ENCODE assay signal across 8 cellular contexts in genomic region chr9:98795295-98795955, GRCh38. TPM values are rescaled to one million over a fixed set of nuclear protein-coding genes. Genes with fewer than 3 reads are reported as not detected.
DNase-seq lines count a peak whose midpoint lies in the region; ATAC-seq and TF ChIP-seq lines count a peak whose summit lies in the region.

No MANE protein-coding gene starts in this region.

- H3K9me3 ChIP-seq in H9 (ENCODE audit: control insufficient read depth, low read depth, low read length) (no peaks in the 10 kb centered on the region), skeletal muscle satellite cell (replicated peaks; ENCODE audit: low read length) (no peaks in the 10 kb centered on the region)

- ATAC-seq in activated B cell treated with CpG ODN at 0.5 μM for 24 hours (ENCODE audit: low read depth) (no peak), HG03159 (IDR thresholded peaks at IDR 0.05; ENCODE audit: unreplicated experiment) (no peak), GM21825 (IDR thresholded peaks at IDR 0.05; ENCODE audit: unreplicated experiment) (no peak)

- no peak overlapping the region for H2AK5ac ChIP-seq in H9 (ENCODE audit: insufficient read length, low read length)

- no peak overlapping the region for H4K8ac ChIP-seq in H9 (replicated peaks; ENCODE audit: insufficient read length, low read depth, low read length)

- WGBS in H9 (ENCODE audit: extremely low coverage, insufficient read length, low lambda C conversion rate): no CpG with 5 or more reads among the region's 12 CpGs

- H3K27me3 Mint-ChIP-seq in H9 (ENCODE audit: low read depth) (peaks cover 15% of the 10 kb centered on the region), activated B cell treated with CpG ODN at 0.5 μM for 24 hours (peaks cover 1% of the 10 kb centered on the region), glutamatergic neuron (ENCODE audit: unreplicated experiment) (peaks cover 6% of the 10 kb centered on the region)

- POLR2A ChIA-PET in activated B cell treated with CpG ODN at 0.5 μM for 24 hours (lab: Charles Lee): no interaction called here

- no peak overlapping the region for H2BK120ac ChIP-seq in H9 (ENCODE audit: low read depth, low read length, poor library complexity, severe bottlenecking)

- intact Hi-C loops in activated B cell treated with CpG ODN at 0.5 μM for 24 hours (cut with micrococcal nuclease): loop anchor here (5.0 to 10.0 kb wide), 5 partner anchors 603 to 1383 kb away; partner anchors contain the start of genes CORO2A, NCBP1, TDRD7 and TRIM14

- H3K9me3 Mint-ChIP-seq in H9 (peaks cover 9 to 13% of the 10 kb centered on the region in 2 experiments), activated B cell treated with CpG ODN at 0.5 μM for 24 hours (peaks cover 5% of the 10 kb centered on the region), glutamatergic neuron (ENCODE audit: unreplicated experiment) (peaks cover 5% of the 10 kb centered on the region)

- peaks cover 4% of the 10 kb centered on the region for H4K20me1 ChIP-seq in H9 (ENCODE audit: control insufficient read depth, insufficient read depth, insufficient read length)

- H3K18ac ChIP-seq in H9 (ENCODE audit: insufficient read length, low read depth, low read length): no peak overlapping the region

- H3K4me1 ChIP-seq in H9 (ENCODE audit: insufficient read depth, low read length) (peaks cover 4% of the 10 kb centered on the region; the same call in 1 of the 2 replicates), skeletal muscle satellite cell (ENCODE audit: control insufficient read depth, insufficient read depth, low read length) (peaks cover 28% of the 10 kb centered on the region)

- peaks cover 14 to 23% (median 15%) of the 10 kb centered on the region in 3 experiments; a peak in 6 of 7 replicates for H3K36me3 Mint-ChIP-seq in H9 (ENCODE audit: insufficient read depth in 1 of 3, low read depth in 3 of 3)
- no peaks in the 10 kb centered on the region for H3K36me3 Mint-ChIP-seq in activated B cell treated with CpG ODN at 0.5 μM for 24 hours (ENCODE audit: low read depth)
- peaks cover 9% of the 10 kb centered on the region for H3K36me3 Mint-ChIP-seq in glutamatergic neuron (ENCODE audit: unreplicated experiment)

- peak overlapping the region; percentile 89 for H3K4me3 ChIP-seq in skeletal muscle satellite cell (ENCODE audit: low read length)

- H3K27ac Mint-ChIP-seq in H9 (peak overlapping the region in 1 of 3 experiments; percentile 68; a peak in 2 of 7 replicates), activated B cell treated with CpG ODN at 0.5 μM for 24 hours (no peak overlapping the region), glutamatergic neuron (ENCODE audit: unreplicated experiment) (no peak overlapping the region)

- H3K56ac ChIP-seq in H9 (ENCODE audit: insufficient read length, low read depth, low read length): no peak overlapping the region

- H3K79me2 ChIP-seq in H9 (ENCODE audit: insufficient read depth, low read length): peaks cover 6% of the 10 kb centered on the region; the same call in 1 of the 2 replicates

- H2BK20ac ChIP-seq in H9 (ENCODE audit: low read depth, low read length, poor library complexity, severe bottlenecking): no peak overlapping the region

- H2BK15ac ChIP-seq in H9 (ENCODE audit: low read depth, low read length): no peak overlapping the region

- H3K4me2 ChIP-seq in H9 (ENCODE audit: insufficient read depth, insufficient read length, low read length) (peak overlapping the region; percentile 81), skeletal muscle satellite cell (ENCODE audit: low read length) (peak overlapping the region; percentile 98)

- no peak for TF ChIP-seq CTCF in H9 (conservative IDR thresholded peaks at IDR 0.05)
- no peak for TF ChIP-seq CTCF in activated B cell treated with CpG ODN at 0.5 μM for 24 hours (IDR thresholded peaks at IDR 0.05)
- TF ChIP-seq CTCF in glutamatergic neuron (IDR thresholded peaks at IDR 0.05; ENCODE audit: partially characterized antibody, unreplicated experiment): no peak

- no peak overlapping the region for H2BK12ac ChIP-seq in H9 (ENCODE audit: insufficient read length, low read depth, low read length)

- peaks cover 8% of the 10 kb centered on the region for H3K23me2 ChIP-seq in H9 (ENCODE audit: insufficient read length, low read depth, low read length, poor library complexity, severe bottlenecking)

- no peak overlapping the region for H4K91ac ChIP-seq in H9 (ENCODE audit: insufficient read length, low read depth, low read length)

- no peak overlapping the region for H4K5ac ChIP-seq in H9 (ENCODE audit: insufficient read length, low read depth, low read length)

- H3K27me3 ChIP-seq in H9 (ENCODE audit: insufficient read depth, low read length): no peaks in the 10 kb centered on the region
- peaks cover 7% of the 10 kb centered on the region for H3K27me3 ChIP-seq in skeletal muscle satellite cell (ENCODE audit: control insufficient read depth, insufficient read depth, low read length)

- H3K23ac ChIP-seq in H9 (ENCODE audit: insufficient read length, low read depth, low read length): no peak overlapping the region

- CTCF ChIA-PET in activated B cell treated with CpG ODN at 0.5 μM for 24 hours (lab: Charles Lee): no interaction called here

- H3K14ac ChIP-seq in H9 (ENCODE audit: insufficient read depth, low read length): no peak overlapping the region

- no peak overlapping the region for H3K27ac ChIP-seq in H9 (ENCODE audit: insufficient read length, low read depth, low read length)

- H3K79me1 ChIP-seq in H9 (ENCODE audit: insufficient read depth, low read depth, low read length, poor library complexity, severe bottlenecking): peaks cover 3% of the 10 kb centered on the region

- H2AFZ ChIP-seq in H9 (ENCODE audit: low read length): no peak overlapping the region

- peak overlapping the region; percentile 66 to 85 for H3K4me3 Mint-ChIP-seq in H9
- H3K4me3 Mint-ChIP-seq in activated B cell treated with CpG ODN at 0.5 μM for 24 hours: peak overlapping the region; percentile 76
- peak overlapping the region; percentile 31 for H3K4me3 Mint-ChIP-seq in glutamatergic neuron (ENCODE audit: unreplicated experiment)

- H3K9ac ChIP-seq in H9 (ENCODE audit: extremely low read depth, insufficient read length, low read length): no peak overlapping the region
- peak overlapping the region; percentile 86 for H3K9ac ChIP-seq in skeletal muscle satellite cell (ENCODE audit: low read depth, low read length)

- H3K4ac ChIP-seq in H9 (ENCODE audit: low read depth, low read length): no peak overlapping the region

- DNase-seq in H9 (no peak), activated B cell treated with CpG ODN at 0.5 μM for 24 hours (no peak), glutamatergic neuron (no peak), DMS153 treated with DMSO at 0.1 percent for 48 hours (lab: John Stamatoyannopoulos, UW; ENCODE audit: unreplicated experiment) (no peak)
- no peak for DNase-seq in stimulated activated CD4-positive, alpha-beta T cell treated with anti-CD3 and anti-CD28 coated beads, Interleukin-12 subunit alpha, Interleukin-12 subunit beta, amount 100 ng/mL, for 4 hours

- no peaks in the 10 kb centered on the region for H3K36me3 ChIP-seq in skeletal muscle satellite cell (ENCODE audit: insufficient read depth, low read length)

- H3T11ph ChIP-seq in H9 (ENCODE audit: low read length): no peak overlapping the region

- peaks cover 47 to 58% of the 10 kb centered on the region in 2 experiments for H3K4me1 Mint-ChIP-seq in H9
- H3K4me1 Mint-ChIP-seq in activated B cell treated with CpG ODN at 0.5 μM for 24 hours: peaks cover 16% of the 10 kb centered on the region
- peaks cover 11% of the 10 kb centered on the region for H3K4me1 Mint-ChIP-seq in glutamatergic neuron (ENCODE audit: low read depth, unreplicated experiment)

- no peak overlapping the region for H2BK5ac ChIP-seq in H9 (ENCODE audit: insufficient read length, low read length)

RNA-seq across cellular contexts. Expression of gene ANKS6, which starts 0.9 kb away (rescaled TPM):
- total RNA-seq in H9 (2021): 44.5 and 46.3 TPM in 2 replicates
- total RNA-seq in activated B cell treated with CpG ODN at 0.5 μM for 24 hours: 12.1 and 14.8 TPM in 2 replicates
- 15.9 TPM for total RNA-seq in glutamatergic neuron (ENCODE audit: unreplicated experiment)
- 16.5 and 19.4 TPM in 2 replicates for total RNA-seq in skeletal muscle satellite cell (2012; rRNA removed)

RNA-seq across cellular contexts. Expression of gene GALNT12, which starts 12.0 kb away (rescaled TPM):
- 18.0 and 18.5 TPM in 2 replicates for total RNA-seq in H9 (2021)
- 2.0 and 2.5 TPM in 2 replicates for total RNA-seq in activated B cell treated with CpG ODN at 0.5 μM for 24 hours
- 2.7 TPM for total RNA-seq in glutamatergic neuron (ENCODE audit: unreplicated experiment)
- total RNA-seq in skeletal muscle satellite cell (2012; rRNA removed): 9.6 and 15.0 TPM in 2 replicates
